ENCODE assay signal across 1 cellular context in the genomic region with DNA sequence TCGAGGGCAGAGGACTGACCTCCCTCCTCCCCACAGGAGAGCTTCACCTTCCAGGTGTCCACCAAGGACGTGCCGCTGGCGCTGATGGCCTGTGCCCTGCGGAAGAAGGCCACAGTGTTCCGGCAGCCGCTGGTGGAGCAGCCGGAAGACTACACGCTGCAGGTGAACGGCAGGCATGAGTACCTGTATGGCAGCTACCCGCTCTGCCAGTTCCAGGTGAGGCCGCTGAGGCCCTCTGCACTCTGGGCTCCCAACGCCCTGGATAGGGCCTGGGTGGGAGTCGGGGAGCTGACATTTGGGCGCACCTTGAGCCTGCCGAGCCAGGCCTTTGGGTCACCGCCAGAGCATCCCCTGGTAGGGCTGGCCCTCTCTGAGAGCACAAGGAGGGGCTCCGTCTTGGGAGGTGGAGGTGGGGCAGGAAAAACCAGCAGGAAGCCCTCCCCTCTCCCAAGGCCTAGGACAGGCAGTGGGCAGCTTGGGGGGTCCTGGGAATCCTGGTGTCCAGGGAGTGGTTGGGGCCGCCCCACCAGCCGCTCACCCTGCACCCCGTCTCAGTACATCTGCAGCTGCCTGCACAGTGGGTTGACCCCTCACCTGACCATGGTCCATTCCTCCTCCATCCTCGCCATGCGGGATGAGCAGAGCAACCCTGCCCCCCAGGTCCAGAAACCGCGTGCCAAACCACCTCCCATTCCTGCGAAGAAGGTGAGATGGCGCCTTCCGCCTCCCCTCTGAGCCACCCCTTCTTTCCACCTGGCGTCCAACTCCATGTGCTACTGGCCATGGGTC.
A peak's percentile ranks its signal among the peaks of the same experiment; 100 is the strongest.
TF ChIP-seq lines count a peak whose summit lies in the region.

No MANE protein-coding gene starts in this region.

TF ChIP-seq in K562, 482 proteins besides CTCF, POLR2A, EP300 and RAD21 (continued from another document):
- no peak for TF ChIP-seq SMAD1 (IDR thresholded peaks at IDR 0.05; ENCODE audit: low read depth, low read length, partially characterized antibody)
- TF ChIP-seq, protein P1, sequence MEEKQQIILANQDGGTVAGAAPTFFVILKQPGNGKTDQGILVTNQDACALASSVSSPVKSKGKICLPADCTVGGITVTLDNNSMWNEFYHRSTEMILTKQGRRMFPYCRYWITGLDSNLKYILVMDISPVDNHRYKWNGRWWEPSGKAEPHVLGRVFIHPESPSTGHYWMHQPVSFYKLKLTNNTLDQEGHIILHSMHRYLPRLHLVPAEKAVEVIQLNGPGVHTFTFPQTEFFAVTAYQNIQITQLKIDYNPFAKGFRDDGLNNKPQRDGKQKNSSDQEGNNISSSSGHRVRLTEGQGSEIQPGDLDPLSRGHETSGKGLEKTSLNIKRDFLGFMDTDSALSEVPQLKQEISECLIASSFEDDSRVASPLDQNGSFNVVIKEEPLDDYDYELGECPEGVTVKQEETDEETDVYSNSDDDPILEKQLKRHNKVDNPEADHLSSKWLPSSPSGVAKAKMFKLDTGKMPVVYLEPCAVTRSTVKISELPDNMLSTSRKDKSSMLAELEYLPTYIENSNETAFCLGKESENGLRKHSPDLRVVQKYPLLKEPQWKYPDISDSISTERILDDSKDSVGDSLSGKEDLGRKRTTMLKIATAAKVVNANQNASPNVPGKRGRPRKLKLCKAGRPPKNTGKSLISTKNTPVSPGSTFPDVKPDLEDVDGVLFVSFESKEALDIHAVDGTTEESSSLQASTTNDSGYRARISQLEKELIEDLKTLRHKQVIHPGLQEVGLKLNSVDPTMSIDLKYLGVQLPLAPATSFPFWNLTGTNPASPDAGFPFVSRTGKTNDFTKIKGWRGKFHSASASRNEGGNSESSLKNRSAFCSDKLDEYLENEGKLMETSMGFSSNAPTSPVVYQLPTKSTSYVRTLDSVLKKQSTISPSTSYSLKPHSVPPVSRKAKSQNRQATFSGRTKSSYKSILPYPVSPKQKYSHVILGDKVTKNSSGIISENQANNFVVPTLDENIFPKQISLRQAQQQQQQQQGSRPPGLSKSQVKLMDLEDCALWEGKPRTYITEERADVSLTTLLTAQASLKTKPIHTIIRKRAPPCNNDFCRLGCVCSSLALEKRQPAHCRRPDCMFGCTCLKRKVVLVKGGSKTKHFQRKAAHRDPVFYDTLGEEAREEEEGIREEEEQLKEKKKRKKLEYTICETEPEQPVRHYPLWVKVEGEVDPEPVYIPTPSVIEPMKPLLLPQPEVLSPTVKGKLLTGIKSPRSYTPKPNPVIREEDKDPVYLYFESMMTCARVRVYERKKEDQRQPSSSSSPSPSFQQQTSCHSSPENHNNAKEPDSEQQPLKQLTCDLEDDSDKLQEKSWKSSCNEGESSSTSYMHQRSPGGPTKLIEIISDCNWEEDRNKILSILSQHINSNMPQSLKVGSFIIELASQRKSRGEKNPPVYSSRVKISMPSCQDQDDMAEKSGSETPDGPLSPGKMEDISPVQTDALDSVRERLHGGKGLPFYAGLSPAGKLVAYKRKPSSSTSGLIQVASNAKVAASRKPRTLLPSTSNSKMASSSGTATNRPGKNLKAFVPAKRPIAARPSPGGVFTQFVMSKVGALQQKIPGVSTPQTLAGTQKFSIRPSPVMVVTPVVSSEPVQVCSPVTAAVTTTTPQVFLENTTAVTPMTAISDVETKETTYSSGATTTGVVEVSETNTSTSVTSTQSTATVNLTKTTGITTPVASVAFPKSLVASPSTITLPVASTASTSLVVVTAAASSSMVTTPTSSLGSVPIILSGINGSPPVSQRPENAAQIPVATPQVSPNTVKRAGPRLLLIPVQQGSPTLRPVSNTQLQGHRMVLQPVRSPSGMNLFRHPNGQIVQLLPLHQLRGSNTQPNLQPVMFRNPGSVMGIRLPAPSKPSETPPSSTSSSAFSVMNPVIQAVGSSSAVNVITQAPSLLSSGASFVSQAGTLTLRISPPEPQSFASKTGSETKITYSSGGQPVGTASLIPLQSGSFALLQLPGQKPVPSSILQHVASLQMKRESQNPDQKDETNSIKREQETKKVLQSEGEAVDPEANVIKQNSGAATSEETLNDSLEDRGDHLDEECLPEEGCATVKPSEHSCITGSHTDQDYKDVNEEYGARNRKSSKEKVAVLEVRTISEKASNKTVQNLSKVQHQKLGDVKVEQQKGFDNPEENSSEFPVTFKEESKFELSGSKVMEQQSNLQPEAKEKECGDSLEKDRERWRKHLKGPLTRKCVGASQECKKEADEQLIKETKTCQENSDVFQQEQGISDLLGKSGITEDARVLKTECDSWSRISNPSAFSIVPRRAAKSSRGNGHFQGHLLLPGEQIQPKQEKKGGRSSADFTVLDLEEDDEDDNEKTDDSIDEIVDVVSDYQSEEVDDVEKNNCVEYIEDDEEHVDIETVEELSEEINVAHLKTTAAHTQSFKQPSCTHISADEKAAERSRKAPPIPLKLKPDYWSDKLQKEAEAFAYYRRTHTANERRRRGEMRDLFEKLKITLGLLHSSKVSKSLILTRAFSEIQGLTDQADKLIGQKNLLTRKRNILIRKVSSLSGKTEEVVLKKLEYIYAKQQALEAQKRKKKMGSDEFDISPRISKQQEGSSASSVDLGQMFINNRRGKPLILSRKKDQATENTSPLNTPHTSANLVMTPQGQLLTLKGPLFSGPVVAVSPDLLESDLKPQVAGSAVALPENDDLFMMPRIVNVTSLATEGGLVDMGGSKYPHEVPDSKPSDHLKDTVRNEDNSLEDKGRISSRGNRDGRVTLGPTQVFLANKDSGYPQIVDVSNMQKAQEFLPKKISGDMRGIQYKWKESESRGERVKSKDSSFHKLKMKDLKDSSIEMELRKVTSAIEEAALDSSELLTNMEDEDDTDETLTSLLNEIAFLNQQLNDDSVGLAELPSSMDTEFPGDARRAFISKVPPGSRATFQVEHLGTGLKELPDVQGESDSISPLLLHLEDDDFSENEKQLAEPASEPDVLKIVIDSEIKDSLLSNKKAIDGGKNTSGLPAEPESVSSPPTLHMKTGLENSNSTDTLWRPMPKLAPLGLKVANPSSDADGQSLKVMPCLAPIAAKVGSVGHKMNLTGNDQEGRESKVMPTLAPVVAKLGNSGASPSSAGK (IDR thresholded peaks at IDR 0.05): no peak; the same call in 1 of the 2 replicates
- no peak for TF ChIP-seq LEF1 (IDR thresholded peaks at IDR 0.05)
- TF ChIP-seq, protein P2, sequence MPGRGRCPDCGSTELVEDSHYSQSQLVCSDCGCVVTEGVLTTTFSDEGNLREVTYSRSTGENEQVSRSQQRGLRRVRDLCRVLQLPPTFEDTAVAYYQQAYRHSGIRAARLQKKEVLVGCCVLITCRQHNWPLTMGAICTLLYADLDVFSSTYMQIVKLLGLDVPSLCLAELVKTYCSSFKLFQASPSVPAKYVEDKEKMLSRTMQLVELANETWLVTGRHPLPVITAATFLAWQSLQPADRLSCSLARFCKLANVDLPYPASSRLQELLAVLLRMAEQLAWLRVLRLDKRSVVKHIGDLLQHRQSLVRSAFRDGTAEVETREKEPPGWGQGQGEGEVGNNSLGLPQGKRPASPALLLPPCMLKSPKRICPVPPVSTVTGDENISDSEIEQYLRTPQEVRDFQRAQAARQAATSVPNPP (IDR thresholded peaks at IDR 0.05; ENCODE audit: borderline replicate concordance, insufficient read depth, insufficient read length): no peak
- TF ChIP-seq ZNF583 (CRISPR knock-in tag; IDR thresholded peaks at IDR 0.05): no peak
- no peak for TF ChIP-seq SRSF7 (optimal IDR thresholded peaks at IDR 0.05; ENCODE audit: low read depth, low read length)
- no peak for TF ChIP-seq NFE2L1 (tag; IDR thresholded peaks at IDR 0.05; ENCODE audit: borderline replicate concordance, low read depth)
- TF ChIP-seq ESRRA (IDR thresholded peaks at IDR 0.05; ENCODE audit: borderline replicate concordance, low read depth): no peak
- TF ChIP-seq PTBP1 (IDR thresholded peaks at IDR 0.05; ENCODE audit: low read depth, low read length): no peak
- no peak for TF ChIP-seq U2AF2 (optimal IDR thresholded peaks at IDR 0.05; ENCODE audit: low read depth, low read length)
- no peak for TF ChIP-seq FOXA3 (CRISPR knock-in tag; conservative IDR thresholded peaks at IDR 0.05 in 1 of 2, IDR thresholded peaks at IDR 0.05 in 1 of 2)
- TF ChIP-seq HDAC8 (tag; IDR thresholded peaks at IDR 0.05): no peak
- no peak for TF ChIP-seq SRSF9 (IDR thresholded peaks at IDR 0.05; ENCODE audit: borderline replicate concordance, low read depth, low read length)
- no peak for TF ChIP-seq RBM34 (IDR thresholded peaks at IDR 0.05; ENCODE audit: borderline replicate concordance, insufficient read depth, low read length)
- TF ChIP-seq, protein P3, sequence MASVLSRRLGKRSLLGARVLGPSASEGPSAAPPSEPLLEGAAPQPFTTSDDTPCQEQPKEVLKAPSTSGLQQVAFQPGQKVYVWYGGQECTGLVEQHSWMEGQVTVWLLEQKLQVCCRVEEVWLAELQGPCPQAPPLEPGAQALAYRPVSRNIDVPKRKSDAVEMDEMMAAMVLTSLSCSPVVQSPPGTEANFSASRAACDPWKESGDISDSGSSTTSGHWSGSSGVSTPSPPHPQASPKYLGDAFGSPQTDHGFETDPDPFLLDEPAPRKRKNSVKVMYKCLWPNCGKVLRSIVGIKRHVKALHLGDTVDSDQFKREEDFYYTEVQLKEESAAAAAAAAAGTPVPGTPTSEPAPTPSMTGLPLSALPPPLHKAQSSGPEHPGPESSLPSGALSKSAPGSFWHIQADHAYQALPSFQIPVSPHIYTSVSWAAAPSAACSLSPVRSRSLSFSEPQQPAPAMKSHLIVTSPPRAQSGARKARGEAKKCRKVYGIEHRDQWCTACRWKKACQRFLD (CRISPR knock-in tag; IDR thresholded peaks at IDR 0.05): peak; percentile 81; the same call in 1 of the 2 replicates
- no peak for TF ChIP-seq NBN (IDR thresholded peaks at IDR 0.05; ENCODE audit: low read depth)
- no peak for TF ChIP-seq ZNF76 (CRISPR knock-in tag; IDR thresholded peaks at IDR 0.05; ENCODE audit: borderline replicate concordance)
- TF ChIP-seq MTA3 (IDR thresholded peaks at IDR 0.05; ENCODE audit: borderline replicate concordance): no peak
